ENCODE assay signal across 24 cellular contexts in genomic region chr13:80452279-80452678, GRCh38.
"Had no signal": no experiment of that assay in that cellular context is flagged by ENCODE, and none has a peak within 500 bp of the region (broad histone marks: within the 10 kb centered on the region; RNA-seq: fewer than 3 reads in every experiment).

No MANE protein-coding gene starts in this region.

- H3K27ac Mint-ChIP-seq: activated B cell treated with CpG ODN at 0.5 μM for 24 hours; activated CD4-positive, alpha-beta memory T cell treated with anti-CD3 and anti-CD28 coated beads for 36 hours; activated CD4-positive, alpha-beta T cell treated with anti-CD3 and anti-CD28 coated beads, Interleukin-2, amount 10 ng/mL, durations not matched to agents 24 days and 14 days; activated naive CD4-positive, alpha-beta T cell treated with anti-CD3 and anti-CD28 coated beads, Interleukin-2, amount 50 U/mL, for 72 hours; activated naive CD8-positive, alpha-beta T cell treated with anti-CD3 and anti-CD28 coated beads, Interleukin-2, amount 50 U/mL, for 24 hours; T-helper 1 cell treated with Interleukin-12 subunit alpha and Interleukin-12 subunit beta and Interleukin-4 antibody, amounts not matched to agents 30 μg/mL and 1 μg/mL, for 36 hours had no signal

- ATAC-seq: activated naive CD4-positive, alpha-beta T cell treated with anti-CD3 and anti-CD28 coated beads, Interleukin-2, amount 50 U/mL, for 72 hours; activated naive CD8-positive, alpha-beta T cell treated with anti-CD3 and anti-CD28 coated beads, Interleukin-2, amount 50 U/mL, for 24 hours; activated T-cell treated with anti-CD3 and anti-CD28 coated beads, Interleukin-2, amount 50 U/mL, for 4 hours; body of pancreas; PC-3; SK-N-SH treated with all-trans-retinoic acid at 6 μM for 48 hours had no signal

- H3K36me3 ChIP-seq: ascending aorta, SJSA1 had no signal

- H3K9me3 ChIP-seq: ascending aorta, body of pancreas, SJSA1 had no signal

- H3K4me1 Mint-ChIP-seq: activated CD4-positive, alpha-beta T cell treated with anti-CD3 and anti-CD28 coated beads, Interleukin-2, amount 10 ng/mL, durations not matched to agents 24 days and 14 days had no signal

- H3K4me1 ChIP-seq: body of pancreas had no signal

- H3K27ac ChIP-seq: ascending aorta, body of pancreas, SJSA1 had no signal

- H3K4me3 Mint-ChIP-seq: activated B cell treated with CpG ODN at 0.5 μM for 24 hours; activated CD4-positive, alpha-beta memory T cell treated with anti-CD3 and anti-CD28 coated beads for 36 hours; activated CD4-positive, alpha-beta T cell treated with anti-CD3 and anti-CD28 coated beads, Interleukin-2, amount 10 ng/mL, durations not matched to agents 24 days and 14 days; activated naive CD8-positive, alpha-beta T cell treated with anti-CD3 and anti-CD28 coated beads, Interleukin-2, amount 50 U/mL, for 24 hours; activated T-cell treated with anti-CD3 and anti-CD28 coated beads, Interleukin-2, amount 50 U/mL, for 4 hours; T-helper 1 cell treated with Interleukin-12 subunit alpha and Interleukin-12 subunit beta and Interleukin-4 antibody, amounts not matched to agents 30 μg/mL and 1 μg/mL, for 36 hours had no signal

- H3K36me3 Mint-ChIP-seq: activated CD4-positive, alpha-beta memory T cell treated with anti-CD3 and anti-CD28 coated beads for 36 hours had no signal

- H3K27me3 Mint-ChIP-seq: activated B cell treated with CpG ODN at 0.5 μM for 24 hours; activated CD4-positive, alpha-beta T cell treated with anti-CD3 and anti-CD28 coated beads, Interleukin-2, amount 10 ng/mL, durations not matched to agents 24 days and 14 days; activated naive CD8-positive, alpha-beta T cell treated with anti-CD3 and anti-CD28 coated beads, Interleukin-2, amount 50 U/mL, for 24 hours had no signal

- H3K27me3 ChIP-seq: ascending aorta, body of pancreas, SJSA1 had no signal

- DNase-seq: activated B cell treated with CpG ODN at 0.5 μM for 24 hours; activated CD4-positive, alpha-beta memory T cell treated with anti-CD3 and anti-CD28 coated beads for 36 hours; activated CD4-positive, alpha-beta T cell treated with anti-CD3 and anti-CD28 coated beads for 1 hour; activated CD4-positive, alpha-beta T cell treated with anti-CD3 and anti-CD28 coated beads, Interleukin-2, amount 10 ng/mL, durations not matched to agents 24 days and 14 days; activated CD8-positive, alpha-beta memory T cell treated with anti-CD3 and anti-CD28 coated beads for 24 hours; activated effector memory CD4-positive, alpha-beta T cell treated with anti-CD3 and anti-CD28 coated beads, Interleukin-2, amount 50 U/mL, for 16 hours; activated naive CD4-positive, alpha-beta T cell treated with Interleukin-2 at 50 U/mL for 16 hours; activated naive CD8-positive, alpha-beta T cell treated with anti-CD3 and anti-CD28 coated beads, Interleukin-2, amount 50 U/mL, for 24 hours; activated T-cell treated with anti-CD3 and anti-CD28 coated beads, Interleukin-2, amount 50 U/mL, for 4 hours; amniotic stem cell; body of pancreas; central memory CD4-positive, alpha-beta T cell; Karpas-422; NCI-H1417; NCI-H1930; NCI-H2171; NCI-H510A treated with DMSO at 0.1 percent for 48 hours; PC-3; SHP77 had no signal

- H3K4me3 ChIP-seq: ascending aorta, body of pancreas, SJSA1 had no signal

- H3K9me3 Mint-ChIP-seq: activated B cell treated with CpG ODN at 0.5 μM for 24 hours; activated CD4-positive, alpha-beta T cell treated with anti-CD3 and anti-CD28 coated beads, Interleukin-2, amount 10 ng/mL, durations not matched to agents 24 days and 14 days; T-helper 1 cell treated with Interleukin-12 subunit alpha and Interleukin-12 subunit beta and Interleukin-4 antibody, amounts not matched to agents 30 μg/mL and 1 μg/mL, for 36 hours had no signal
